Comparison of ENCODE assay signal across 8 cellular contexts in genomic region chr1:116168277-116169032, GRCh38. TPM values are rescaled to one million over a fixed set of nuclear protein-coding genes. Genes with fewer than 3 reads are reported as not detected.
DNase-seq lines count a peak whose midpoint lies in the region; ATAC-seq lines count a peak whose summit lies in the region.

No MANE protein-coding gene starts in this region.

- peaks cover 3% of the 10 kb centered on the region for H3K27me3 Mint-ChIP-seq in IgD-negative memory B cell

- no peaks in the 10 kb centered on the region for H3K36me3 Mint-ChIP-seq in IgD-negative memory B cell

- peak overlapping the region; percentile 68 to 96 (median 85) for H3K4me3 Mint-ChIP-seq in IgD-negative memory B cell

- H3K27ac Mint-ChIP-seq in IgD-negative memory B cell: peak overlapping the region; percentile 24 to 69 (median 34)

- peak; percentile 79 for ATAC-seq in GM21447 (IDR thresholded peaks at IDR 0.05; ENCODE audit: unreplicated experiment)

- H3K9me3 Mint-ChIP-seq in IgD-negative memory B cell: no peaks in the 10 kb centered on the region

- peaks cover 5 to 10% (median 7%) of the 10 kb centered on the region in 3 donors for H3K4me1 Mint-ChIP-seq in IgD-negative memory B cell

- DNase-seq in D341Med (ENCODE audit: low spot score): peak; percentile 34
- DNase-seq in activated CD4-positive, alpha-beta T cell treated with anti-CD3 and anti-CD28 coated beads for 1 hour: peak; percentile 76
- DNase-seq in cerebellum (ENCODE audit: low spot score): peak; percentile 71
- peak; percentile 13 for DNase-seq in kidney glomerular epithelial cell (lab: John Stamatoyannopoulos, UW)
- DNase-seq in stimulated activated CD4-positive, alpha-beta T cell treated with anti-CD3 and anti-CD28 coated beads, Interleukin-1b, Interleukin-23, amount 100 ng/mL, for 1 hour (ENCODE audit: low read depth in 2 of 2): peak; percentile 56 to 76
- DNase-seq in amniotic stem cell (lab: John Stamatoyannopoulos, UW): no peak

RNA-seq across cellular contexts. Expression of gene MAB21L3, which starts 57.3 kb away (rescaled TPM):
- polyA plus RNA-seq in IgD-negative memory B cell: not detected
- 0.36 TPM for total RNA-seq in cerebellum
